Comparison of ENCODE assay signal across 15 cellular contexts in the genomic region with DNA sequence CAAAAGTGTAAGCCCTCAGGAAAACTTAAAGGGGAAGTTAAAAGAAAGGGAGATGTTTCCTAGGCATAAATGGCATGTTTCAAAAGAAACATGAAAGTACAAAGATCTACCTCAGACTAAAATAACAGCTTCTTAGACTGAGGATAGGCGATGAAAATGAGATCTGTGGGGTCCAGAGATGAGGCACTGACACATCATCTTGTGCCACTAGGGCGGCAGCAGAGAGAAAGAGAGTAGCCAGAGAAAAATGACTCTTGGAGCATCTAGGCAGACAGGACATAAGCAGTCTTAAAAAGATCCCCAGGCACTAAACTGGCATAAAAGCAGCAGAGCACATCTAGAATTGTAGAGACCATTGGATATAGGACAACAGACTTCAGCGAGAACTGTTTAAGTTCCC. TPM values are rescaled to one million over a fixed set of nuclear protein-coding genes. Genes with fewer than 3 reads are reported as not detected.
A peak's percentile ranks its signal among the peaks of the same experiment; 100 is the strongest.
DNase-seq lines count a peak whose midpoint lies in the region; ATAC-seq and TF ChIP-seq lines count a peak whose summit lies in the region.
"Had no signal": no experiment of that assay in that cellular context is flagged by ENCODE, and none has a peak within 500 bp of the region (broad histone marks: within the 10 kb centered on the region; RNA-seq: fewer than 3 reads in every experiment).

No MANE protein-coding gene starts in this region.

- H3K27ac ChIP-seq in GM23338 (ENCODE audit: low read depth) = no peak overlapping the region
- H3K27ac ChIP-seq in Panc1 (ENCODE audit: low read length) = no peak overlapping the region
- no peak overlapping the region for H3K27ac ChIP-seq in foreskin keratinocyte
- H3K27ac ChIP-seq: Peyer's patch had no signal

- H3K4me3 Mint-ChIP-seq in CD14-positive monocyte (no peak overlapping the region), GM23338 (no peak overlapping the region)
- H3K4me3 Mint-ChIP-seq: activated naive CD8-positive, alpha-beta T cell had no signal

- H3F3A ChIP-seq in GM23338 (replicated peaks; ENCODE audit: low read depth) = no peaks in the 10 kb centered on the region

- no peaks in the 10 kb centered on the region for H4K20me1 ChIP-seq in GM23338 (replicated peaks; ENCODE audit: insufficient read depth)

- no peaks in the 10 kb centered on the region for H3K79me2 ChIP-seq in GM23338 (replicated peaks; ENCODE audit: insufficient read depth)

- TF ChIP-seq CTCF in CD14-positive monocyte (IDR thresholded peaks at IDR 0.05) (peak; percentile 31), GM23338 (conservative IDR thresholded peaks at IDR 0.05; ENCODE audit: low read depth in 2 of 2) (peak; percentile 61 to 62), Panc1 (IDR thresholded peaks at IDR 0.05) (peak; percentile 52), foreskin keratinocyte (conservative IDR thresholded peaks at IDR 0.05) (peak; percentile 58)

- H3K27ac Mint-ChIP-seq in CD14-positive monocyte (no peak overlapping the region), GM23338 (no peak overlapping the region)
- H3K27ac Mint-ChIP-seq: activated naive CD8-positive, alpha-beta T cell had no signal

- ATAC-seq in GM23338 = peak; percentile 54; the same call in 2 of the 3 replicates
- ATAC-seq in Panc1 = no peak
- ATAC-seq in foreskin keratinocyte = peak; percentile 54
- no peak for ATAC-seq in HG02763 (IDR thresholded peaks at IDR 0.05; ENCODE audit: unreplicated experiment)

- H2AFZ ChIP-seq in GM23338 = no peak overlapping the region

- H3K27me3 ChIP-seq in GM23338 (ENCODE audit: insufficient read depth) = peaks cover 4% of the 10 kb centered on the region; the same call in 1 of the 2 replicates
- H3K27me3 ChIP-seq in Panc1 (ENCODE audit: control insufficient read depth, insufficient read depth, low read length) = no peaks in the 10 kb centered on the region
- no peaks in the 10 kb centered on the region for H3K27me3 ChIP-seq in foreskin keratinocyte
- H3K27me3 ChIP-seq: Peyer's patch had no signal

- H3K27me3 Mint-ChIP-seq in CD14-positive monocyte (ENCODE audit: low read depth in 3 of 3) (peaks cover 0 to 2% (median 0%) of the 10 kb centered on the region in 3 donors), GM23338 (ENCODE audit: insufficient read depth, low read depth, poor library complexity) (peaks cover 2% of the 10 kb centered on the region)

- H3K36me3 ChIP-seq in GM23338 (ENCODE audit: insufficient read depth) (no peaks in the 10 kb centered on the region), Panc1 (ENCODE audit: control insufficient read depth, insufficient read depth, low read length) (no peaks in the 10 kb centered on the region)
- H3K36me3 ChIP-seq: Peyer's patch had no signal

- in situ Hi-C loops in Panc1 (cut with HindIII; ENCODE audit: low pct_unique_long_range_greater_than_20kb, low sequenced_read_pairs) = no loop called here

- no peak overlapping the region for H3K4me2 ChIP-seq in GM23338

- H3K9me3 ChIP-seq in Panc1 (ENCODE audit: control insufficient read depth, insufficient read depth, low read depth, low read length) = no peaks in the 10 kb centered on the region
- H3K9me3 ChIP-seq: Peyer's patch had no signal

- H3K36me3 Mint-ChIP-seq in CD14-positive monocyte (no peaks in the 10 kb centered on the region), GM23338 (ENCODE audit: low read depth) (no peaks in the 10 kb centered on the region; the same call in 2 of the 3 replicates)

- POLR2A ChIA-PET in Panc1 (lab: Charles Lee) = interaction anchor here (0.6 kb wide), 1 partner anchor 34 kb away, joined by 4 read pairs; no protein-coding TSS in a partner anchor

- CTCF ChIA-PET in Panc1 (lab: Charles Lee) = no interaction called here

- no peaks in the 10 kb centered on the region for H3K4me1 Mint-ChIP-seq in CD14-positive monocyte
- H3K4me1 Mint-ChIP-seq in GM23338 = peaks cover 4% of the 10 kb centered on the region; the same call in 2 of the 3 replicates

- H3K4me1 ChIP-seq in GM23338 (ENCODE audit: insufficient read depth) (no peaks in the 10 kb centered on the region), Panc1 (ENCODE audit: control insufficient read depth, insufficient read depth, low read length) (no peaks in the 10 kb centered on the region), foreskin keratinocyte (no peaks in the 10 kb centered on the region)
- H3K4me1 ChIP-seq: Peyer's patch had no signal

- DNase-seq in CD14-positive monocyte (ENCODE audit: low spot score) (no peak), GM23338 (ENCODE audit: low spot score) (peak; percentile 57), Panc1 (ENCODE audit: low read depth, low spot score) (no peak), foreskin keratinocyte (no peak), occipital lobe (lab: John Stamatoyannopoulos, UW) (no peak), germinal center (ENCODE audit: low spot score) (no peak), NCI-H2196 treated with DMSO at 0.1 percent for 48 hours (lab: John Stamatoyannopoulos, UW; ENCODE audit: unreplicated experiment) (no peak)
- DNase-seq: activated CD8-positive, alpha-beta memory T cell treated with anti-CD3 and anti-CD28 coated beads for 24 hours; dermis blood vessel endothelial cell; head of caudate nucleus; NCI-H1436 treated with DMSO at 0.1 percent for 48 hours; T1000 had no signal

- H3K9me2 ChIP-seq in GM23338 (ENCODE audit: insufficient read depth) = no peaks in the 10 kb centered on the region

- H3K4me3 ChIP-seq in GM23338 = no peak overlapping the region
- no peak overlapping the region for H3K4me3 ChIP-seq in Panc1 (ENCODE audit: low read depth in 2 of 2, low read length in 2 of 2)
- H3K4me3 ChIP-seq: Peyer's patch had no signal

- no TSS peak for BruUV-seq in Panc1 (replicated peaks; lab: Mats Ljungman, UMichigan)

- H3K9me3 Mint-ChIP-seq in CD14-positive monocyte = peaks cover 11 to 22% (median 12%) of the 10 kb centered on the region in 7 donors
- no peaks in the 10 kb centered on the region; the same call in 1 of the 3 replicates for H3K9me3 Mint-ChIP-seq in GM23338

- intact Hi-C loops in CD14-positive monocyte (cut with micrococcal nuclease) (no loop called here), Panc1 (cut with micrococcal nuclease; ENCODE audit: unreplicated experiment) (no loop called here)

TF ChIP-seq in GM23338, 12 proteins besides CTCF, POLR2A, EP300 and RAD21 (continues in another document):
- TF ChIP-seq EZH2phosphoT487 (IDR thresholded peaks at IDR 0.05; ENCODE audit: unreplicated experiment) (no peak), REST (IDR thresholded peaks at IDR 0.05; ENCODE audit: unreplicated experiment) (no peak)

RNA-seq across cellular contexts. Expression of gene RFX7, which starts 42.5 kb away (rescaled TPM):
- polyA plus RNA-seq in CD14-positive monocyte (1 to 10 TPM; 1.0 to 1.2 TPM), GM23338 (2016; fragmentation: Nextera tagmentation; extraction: Ambion mirVana) (15.8 and 17.6 TPM in 2 replicates), foreskin keratinocyte (2.3 and 2.7 TPM in 2 replicates)
- total RNA-seq in GM23338 (2014; rRNA removed; shearing (Covaris generic)) = 33.6 TPM in 2 replicates
- total RNA-seq in Panc1 (2021; ENCODE audit: unreplicated experiment) (24.2 TPM), foreskin keratinocyte (23.1 and 24.9 TPM in 2 replicates), occipital lobe (22.3 TPM)
- polyA plus RNA-seq in Panc1 (2012; ENCODE audit: insufficient read length) = 8.5 TPM

Comparison
In these comparisons a context has a peak if more than half of its experiments do, and no peak if none do; other contexts are left out.
1. ATAC-seq: peak in GM23338 (single experiment) and foreskin keratinocyte (single experiment); none in Panc1 (single experiment) and HG02763 (single experiment).
2. Peak in every context shown above with its lines, with median percentiles within 50 percentile points of each other: CTCF ChIP-seq.